ENCODE assay signal across 8 cellular contexts in the genomic region with DNA sequence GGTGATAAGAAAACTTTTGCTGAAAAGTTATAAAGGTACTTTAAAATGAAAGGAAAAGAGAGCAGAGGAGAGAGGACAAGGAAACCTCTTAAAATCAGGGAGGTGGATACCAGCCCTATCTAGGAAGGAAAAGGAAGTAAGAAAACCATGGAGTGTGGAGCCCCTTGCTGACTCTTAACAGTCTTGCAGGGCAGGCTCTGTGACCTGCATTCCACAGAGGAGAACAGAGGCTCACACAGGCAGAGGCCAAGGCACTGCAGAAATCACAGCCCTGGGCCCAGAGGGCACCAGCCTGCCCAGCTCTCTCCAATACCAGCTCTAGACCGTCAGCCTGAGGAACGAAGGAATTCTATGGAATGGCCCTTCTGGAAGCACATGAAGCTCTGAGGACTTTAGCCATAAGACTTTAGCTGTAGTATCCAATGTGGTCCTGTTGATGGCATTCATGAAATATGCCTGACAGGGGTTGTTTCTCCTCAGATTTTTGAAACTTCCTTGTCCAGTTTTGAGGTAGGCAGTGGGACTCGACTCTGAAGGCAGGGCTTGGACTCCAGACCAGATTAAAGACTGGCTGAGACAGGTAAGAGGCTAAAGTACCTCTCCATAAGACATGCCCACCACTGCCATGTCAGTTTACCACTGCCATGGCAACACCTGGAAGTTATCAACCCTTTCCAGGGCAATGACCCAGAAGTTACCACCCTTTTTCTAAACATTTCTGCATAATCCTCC.
DNase-seq lines count a peak whose midpoint lies in the region; ATAC-seq, FAIRE-seq and TF ChIP-seq lines count a peak whose summit lies in the region.

No MANE protein-coding gene starts in this region.

- no peak overlapping the region for H3K4me3 Mint-ChIP-seq in activated T-helper 1 cell treated with anti-CD3 and anti-CD28 coated beads, Interleukin-12 subunit alpha, Interleukin-12 subunit beta, Interleukin-2, Interleukin-4 antibody, amounts not matched to agents 30 ng/mL and 10 ng/mL and 1 ng/mL, durations not matched to agents 14 hours and 24 hours and 36 hours

- no peaks in the 10 kb centered on the region for H3K9me3 Mint-ChIP-seq in activated T-helper 1 cell treated with anti-CD3 and anti-CD28 coated beads, Interleukin-12 subunit alpha, Interleukin-12 subunit beta, Interleukin-2, Interleukin-4 antibody, amounts not matched to agents 30 ng/mL and 10 ng/mL and 1 ng/mL, durations not matched to agents 14 hours and 24 hours and 36 hours

- peak overlapping the region; percentile 96 for H3K27ac ChIP-seq in DND-41 (ENCODE audit: low read length)
- no peak overlapping the region for H3K27ac ChIP-seq in H1 (ENCODE audit: low read depth, low read length)

- no peak overlapping the region for H4K8ac ChIP-seq in H1 (ENCODE audit: extremely low read depth, insufficient read depth, low read length)

- no peak overlapping the region for H3K4ac ChIP-seq in H1 (replicated peaks; ENCODE audit: insufficient read length, low read depth, low read length)

- TF ChIP-seq POLR2A in H1 (IDR thresholded peaks at IDR 0.05; ENCODE audit: control extremely low read depth in 1 of 2, low read depth in 2 of 2, low read length in 2 of 2): no peak

- no peak overlapping the region for H2BK15ac ChIP-seq in H1 (ENCODE audit: low read length)

- H3K27me3 Mint-ChIP-seq in activated T-helper 1 cell treated with anti-CD3 and anti-CD28 coated beads, Interleukin-12 subunit alpha, Interleukin-12 subunit beta, Interleukin-2, Interleukin-4 antibody, amounts not matched to agents 30 ng/mL and 10 ng/mL and 1 ng/mL, durations not matched to agents 14 hours and 24 hours and 36 hours (ENCODE audit: insufficient read depth): peaks cover 6% of the 10 kb centered on the region

- H3K4me1 ChIP-seq in DND-41 (ENCODE audit: insufficient read depth, low read length): peaks cover 45% of the 10 kb centered on the region
- no peaks in the 10 kb centered on the region for H3K4me1 ChIP-seq in H1 (replicated peaks in 1 of 4; ENCODE audit: control insufficient read depth in 3 of 4, insufficient read depth in 4 of 4, low read length in 3 of 4)

- H3K27ac Mint-ChIP-seq in activated T-helper 1 cell treated with anti-CD3 and anti-CD28 coated beads, Interleukin-12 subunit alpha, Interleukin-12 subunit beta, Interleukin-2, Interleukin-4 antibody, amounts not matched to agents 30 ng/mL and 10 ng/mL and 1 ng/mL, durations not matched to agents 14 hours and 24 hours and 36 hours: no peak overlapping the region

- no peak overlapping the region for H2BK12ac ChIP-seq in H1 (ENCODE audit: low read depth, low read length)

- H2AFZ ChIP-seq in DND-41 (ENCODE audit: low read depth, low read length) (no peak overlapping the region; the same call in 1 of the 2 replicates), H1 (ENCODE audit: low read length) (no peak overlapping the region)

- no peak overlapping the region for H3K9ac ChIP-seq in DND-41 (ENCODE audit: low read depth, low read length)
- H3K9ac ChIP-seq in H1 (replicated peaks in 1 of 4; ENCODE audit: extremely low read depth in 1 of 4, low read depth in 3 of 4, low read length in 3 of 4): no peak overlapping the region

- H3K79me1 ChIP-seq in H1 (ENCODE audit: low read depth, low read length): no peaks in the 10 kb centered on the region

- TF ChIP-seq RAD21 in H1 (IDR thresholded peaks at IDR 0.05 in 1 of 2, conservative IDR thresholded peaks at IDR 0.05 in 1 of 2; ENCODE audit: low read depth in 2 of 2, low read length in 2 of 2): peak; percentile 59 to 64

- CTCF ChIA-PET in H1 (lab: Charles Lee; ENCODE audit: partially characterized antibody): interaction anchor here (1.0 kb wide), 1 partner anchor 8 kb away, joined by 3 read pairs; no protein-coding TSS in a partner anchor

- H3K4me3 ChIP-seq in DND-41 (ENCODE audit: low read depth in 1 of 2, low read length in 2 of 2) (no peak overlapping the region), H1 (ENCODE audit: extremely low read depth in 1 of 4, insufficient read depth in 2 of 4, low read depth in 3 of 4, low read length in 4 of 4) (no peak overlapping the region)

- H3K36me3 Mint-ChIP-seq in activated T-helper 1 cell treated with anti-CD3 and anti-CD28 coated beads, Interleukin-12 subunit alpha, Interleukin-12 subunit beta, Interleukin-2, Interleukin-4 antibody, amounts not matched to agents 30 ng/mL and 10 ng/mL and 1 ng/mL, durations not matched to agents 14 hours and 24 hours and 36 hours (ENCODE audit: low read depth): no peaks in the 10 kb centered on the region

- TF ChIP-seq EP300 in H1 (IDR thresholded peaks at IDR 0.05; ENCODE audit: borderline replicate concordance in 1 of 2, low read depth in 2 of 2, low read length in 2 of 2): no peak

- H3K9me3 ChIP-seq in DND-41 (ENCODE audit: insufficient read depth, low read length, severe bottlenecking) (peaks cover 9% of the 10 kb centered on the region), H1 (ENCODE audit: insufficient read depth in 2 of 2, low read depth in 1 of 2, low read length in 1 of 2) (peaks cover 11 to 21% of the 10 kb centered on the region in 2 experiments; a peak in 3 of 4 replicates)

- no peak overlapping the region for H4K5ac ChIP-seq in H1 (ENCODE audit: insufficient read length, low read depth, low read length)

- H4K20me1 ChIP-seq in DND-41 (ENCODE audit: insufficient read depth, low read length) (no peaks in the 10 kb centered on the region), H1 (replicated peaks in 1 of 2; ENCODE audit: control insufficient read depth in 1 of 2, insufficient read depth in 2 of 2, low read length in 2 of 2) (no peaks in the 10 kb centered on the region)

- no peak for FAIRE-seq in H1 (lab: Jason Lieb, UNC)

- H2BK5ac ChIP-seq in H1 (ENCODE audit: low read depth, low read length): no peak overlapping the region

- DNase-seq in DND-41 (peak; percentile 21), NOMO-1 treated with DMSO at 0.1 percent for 48 hours (lab: John Stamatoyannopoulos, UW; ENCODE audit: unreplicated experiment) (peak; percentile 70), H1 (ENCODE audit: low read depth in 1 of 2, low spot score in 2 of 2) (peak in 1 of 2 experiments; percentile 24), mucosa of gallbladder (ENCODE audit: low spot score) (peak; percentile 35)
- no peak for DNase-seq in central memory CD4-positive, alpha-beta T cell
- DNase-seq in activated T-helper 1 cell treated with anti-CD3 and anti-CD28 coated beads, Interleukin-12 subunit alpha, Interleukin-12 subunit beta, Interleukin-2, Interleukin-4 antibody, amounts not matched to agents 30 ng/mL and 10 ng/mL and 1 ng/mL, durations not matched to agents 14 hours and 24 hours and 36 hours (ENCODE audit: low spot score): no peak

- POLR2A ChIA-PET in H1 (lab: Charles Lee; ENCODE audit: partially characterized antibody): no interaction called here

- no peak for ATAC-seq in DND-41 (ENCODE audit: insufficient read depth, low read depth)
- no peak for ATAC-seq in GM21390 (IDR thresholded peaks at IDR 0.05; ENCODE audit: unreplicated experiment)
- no peak for ATAC-seq in GM21786 (IDR thresholded peaks at IDR 0.05; ENCODE audit: unreplicated experiment)

- no peak overlapping the region for H3K14ac ChIP-seq in H1 (ENCODE audit: insufficient read length)

- TF ChIP-seq CTCF in DND-41 (IDR thresholded peaks at IDR 0.05; ENCODE audit: borderline replicate concordance, extremely low read depth, low read length, poor library complexity, severe bottlenecking) (peak; percentile 60), H1 (IDR thresholded peaks at IDR 0.05; ENCODE audit: control extremely low read depth in 1 of 3, insufficient read depth in 1 of 3, low read depth in 1 of 3, low read length in 3 of 3) (peak in 2 of 3 experiments; percentile 22 to 29; a peak in 2 of 4 replicates)

- H2BK20ac ChIP-seq in H1 (ENCODE audit: low read length): no peak overlapping the region

- H3K27me3 ChIP-seq in DND-41 (ENCODE audit: insufficient read depth, low read length, poor library complexity): no peaks in the 10 kb centered on the region
- no peaks in the 10 kb centered on the region for H3K27me3 ChIP-seq in H1 (replicated peaks in 1 of 4; ENCODE audit: control insufficient read depth in 3 of 4, extremely low read depth in 1 of 4, insufficient read depth in 3 of 4, low read length in 3 of 4)

- no peak overlapping the region for H3K56ac ChIP-seq in H1 (replicated peaks; ENCODE audit: insufficient read length, low read depth, low read length)

- H3K36me3 ChIP-seq in DND-41 (ENCODE audit: insufficient read depth, low read length) (no peaks in the 10 kb centered on the region), H1 (ENCODE audit: control insufficient read depth in 2 of 4, insufficient read depth in 4 of 4, low read length in 3 of 4) (no peaks in the 10 kb centered on the region)

- H2AK5ac ChIP-seq in H1 (ENCODE audit: low read depth, low read length): no peak overlapping the region

- peaks cover 5% of the 10 kb centered on the region; the same call in 1 of the 2 replicates for H3K23me2 ChIP-seq in H1 (ENCODE audit: low read depth, low read length)

- H2BK120ac ChIP-seq in H1 (replicated peaks; ENCODE audit: low read depth, low read length): no peak overlapping the region

- H3K4me1 Mint-ChIP-seq in activated T-helper 1 cell treated with anti-CD3 and anti-CD28 coated beads, Interleukin-12 subunit alpha, Interleukin-12 subunit beta, Interleukin-2, Interleukin-4 antibody, amounts not matched to agents 30 ng/mL and 10 ng/mL and 1 ng/mL, durations not matched to agents 14 hours and 24 hours and 36 hours (ENCODE audit: low read depth): peaks cover 24% of the 10 kb centered on the region

- intact Hi-C loops in activated T-helper 1 cell treated with anti-CD3 and anti-CD28 coated beads, Interleukin-12 subunit alpha, Interleukin-12 subunit beta, Interleukin-2, Interleukin-4 antibody, amounts not matched to agents 30 ng/mL and 10 ng/mL and 1 ng/mL, durations not matched to agents 14 hours and 24 hours and 36 hours (cut with micrococcal nuclease): no loop called here

- H3K4me2 ChIP-seq in DND-41 (ENCODE audit: insufficient read depth, low read length) (no peak overlapping the region), H1 (ENCODE audit: insufficient read depth in 1 of 2, low read depth in 2 of 2, low read length in 2 of 2) (no peak overlapping the region)

- H3K79me2 ChIP-seq in DND-41 (ENCODE audit: insufficient read depth, low read length) (no peaks in the 10 kb centered on the region), H1 (ENCODE audit: control insufficient read depth in 1 of 2, insufficient read depth in 2 of 2, low read length in 2 of 2) (no peaks in the 10 kb centered on the region)

- H3K18ac ChIP-seq in H1 (ENCODE audit: extremely low read depth, low read length): no peak overlapping the region

- no peak overlapping the region for H3K23ac ChIP-seq in H1 (ENCODE audit: insufficient read length)

- no peak overlapping the region for H4K91ac ChIP-seq in H1 (replicated peaks; ENCODE audit: insufficient read length, low read length)

- 87% methylated on average over 3 of the region's 3 CpGs; no CpG with 5 or more reads in 1 of the 2 experiments for WGBS in H1 (ENCODE audit: extremely low coverage in 1 of 2, insufficient coverage in 1 of 2, insufficient read length in 1 of 2, insufficient replicate concordance in 2 of 2, low coverage in 1 of 2, low lambda C conversion rate in 2 of 2, missing lambda C conversion rate in 1 of 2), 2 experiments

TF ChIP-seq in H1, 55 proteins besides CTCF, POLR2A, EP300 and RAD21 (continues in another document):
- TF ChIP-seq POU5F1 (IDR thresholded peaks at IDR 0.05; ENCODE audit: low read depth, low read length) (no peak), GTF2F1 (IDR thresholded peaks at IDR 0.05; ENCODE audit: borderline replicate concordance, low read depth, low read length) (no peak), CREB1 (IDR thresholded peaks at IDR 0.05) (no peak)

Comparison
In these comparisons a context has a peak if more than half of its experiments do, and no peak if none do; other contexts are left out.
1. DNase-seq: peak in DND-41 (single experiment), NOMO-1 treated with DMSO at 0.1 percent for 48 hours (single experiment) and mucosa of gallbladder (single experiment); none in central memory CD4-positive, alpha-beta T cell (single experiment) and activated T-helper 1 cell treated with anti-CD3 and anti-CD28 coated beads, Interleukin-12 subunit alpha, Interleukin-12 subunit beta, Interleukin-2, Interleukin-4 antibody, amounts not matched to agents 30 ng/mL and 10 ng/mL and 1 ng/mL, durations not matched to agents 14 hours and 24 hours and 36 hours (single experiment).